Comparison of ENCODE assay signal across 1 cellular context in the genomic region with DNA sequence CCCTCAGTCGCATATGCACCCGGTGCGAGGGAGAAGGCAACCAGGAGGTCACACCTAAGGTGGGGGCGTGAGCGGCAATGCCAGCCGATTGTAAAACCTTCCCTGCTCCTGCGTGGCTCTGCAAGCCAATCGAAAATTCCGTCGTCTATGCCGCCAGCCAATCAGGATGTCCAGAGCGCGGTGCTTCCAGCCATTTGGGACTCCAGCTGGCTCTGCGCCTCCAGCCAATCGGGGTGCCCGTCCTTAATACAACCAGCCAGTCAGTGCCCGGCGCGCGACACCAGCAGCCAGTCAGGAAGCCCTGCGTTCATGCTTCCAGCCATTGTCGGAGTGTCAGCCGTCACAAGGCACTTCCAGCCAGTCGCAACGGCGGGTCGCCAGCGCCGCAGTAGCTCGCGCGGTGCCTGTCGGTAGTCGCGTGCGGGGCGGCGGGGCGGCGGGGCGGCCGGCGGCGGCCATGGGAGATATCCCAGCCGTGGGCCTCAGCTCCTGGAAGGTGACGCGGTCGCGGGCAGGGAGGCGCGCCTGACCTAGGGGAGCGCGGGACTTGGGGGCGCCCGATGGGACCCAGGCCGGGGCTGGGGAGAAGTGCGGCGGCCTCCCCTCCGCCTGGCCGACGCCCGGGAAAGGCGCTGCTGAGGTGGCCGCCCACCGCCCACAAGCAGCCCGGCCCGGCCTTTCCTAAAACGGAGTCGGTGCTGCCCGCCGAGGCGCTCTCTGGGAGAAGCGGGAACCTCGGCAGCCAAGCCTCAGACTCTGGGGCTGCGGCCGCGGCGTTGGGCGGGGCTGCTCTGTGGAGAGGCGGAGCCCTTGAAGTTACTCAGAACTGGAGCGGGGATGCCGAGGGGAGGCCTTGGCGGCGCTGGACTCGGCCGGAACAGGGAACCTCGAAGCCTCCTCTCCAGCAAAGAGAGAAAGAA.
TF ChIP-seq lines count a peak whose summit lies in the region.

Gene AKR1E2, plus strand, starts transcription at position 340 of the 920 bp plus-strand sequence. Its CDS starts 118 bp downstream, at position 458.

TF ChIP-seq in WTC11, 78 proteins besides CTCF, POLR2A, EP300 and RAD21 (continued from another document and continues in another):
- TF ChIP-seq ZNF532 (CRISPR knock-in tag; IDR thresholded peaks at IDR 0.05; ENCODE audit: borderline replicate concordance) (peak; percentile 81; the same call in 1 of the 2 replicates), MYBL2 (CRISPR knock-in tag; IDR thresholded peaks at IDR 0.05) (peak; percentile 92), FOXP1 (CRISPR knock-in tag; IDR thresholded peaks at IDR 0.05; ENCODE audit: borderline replicate concordance) (peak; percentile 97), IRF2 (CRISPR knock-in tag; IDR thresholded peaks at IDR 0.05; ENCODE audit: borderline replicate concordance, low read depth) (no peak), EMX1 (CRISPR knock-in tag; IDR thresholded peaks at IDR 0.05) (no peak), ATF2 (CRISPR knock-in tag; IDR thresholded peaks at IDR 0.05; ENCODE audit: borderline replicate concordance, low read depth) (peak; percentile 63; the same call in 1 of the 2 replicates), TEAD1 (CRISPR knock-in tag; IDR thresholded peaks at IDR 0.05) (peak; percentile 75; the same call in 1 of the 2 replicates), TCF7 (CRISPR knock-in tag; IDR thresholded peaks at IDR 0.05; ENCODE audit: low read depth) (peak; percentile 80; the same call in 1 of the 2 replicates), CREB1 (CRISPR knock-in tag; IDR thresholded peaks at IDR 0.05) (0 out of 2 replicates have a peak, but pooled peaks have one; percentile 63), TEAD4 (CRISPR knock-in tag; IDR thresholded peaks at IDR 0.05) (no peak), SP1 (CRISPR knock-in tag; conservative IDR thresholded peaks at IDR 0.05) (peak; percentile 52; the same call in 1 of the 2 replicates), ZBTB43 (CRISPR knock-in tag; IDR thresholded peaks at IDR 0.05) (peak; percentile 95; the same call in 1 of the 2 replicates), NFE2L1 (CRISPR knock-in tag; IDR thresholded peaks at IDR 0.05) (peak; percentile 87; the same call in 1 of the 2 replicates), SMAD3 (CRISPR knock-in tag; IDR thresholded peaks at IDR 0.05; ENCODE audit: borderline replicate concordance) (peak; percentile 82), ZNF671 (CRISPR knock-in tag; IDR thresholded peaks at IDR 0.05) (no peak), GABPB1 (CRISPR knock-in tag; IDR thresholded peaks at IDR 0.05) (no peak)
- TF ChIP-seq, protein P1, sequence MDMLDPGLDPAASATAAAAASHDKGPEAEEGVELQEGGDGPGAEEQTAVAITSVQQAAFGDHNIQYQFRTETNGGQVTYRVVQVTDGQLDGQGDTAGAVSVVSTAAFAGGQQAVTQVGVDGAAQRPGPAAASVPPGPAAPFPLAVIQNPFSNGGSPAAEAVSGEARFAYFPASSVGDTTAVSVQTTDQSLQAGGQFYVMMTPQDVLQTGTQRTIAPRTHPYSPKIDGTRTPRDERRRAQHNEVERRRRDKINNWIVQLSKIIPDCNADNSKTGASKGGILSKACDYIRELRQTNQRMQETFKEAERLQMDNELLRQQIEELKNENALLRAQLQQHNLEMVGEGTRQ (CRISPR knock-in tag; IDR thresholded peaks at IDR 0.05): peak; percentile 54; the same call in 1 of the 2 replicates
- TF ChIP-seq, protein P2, sequence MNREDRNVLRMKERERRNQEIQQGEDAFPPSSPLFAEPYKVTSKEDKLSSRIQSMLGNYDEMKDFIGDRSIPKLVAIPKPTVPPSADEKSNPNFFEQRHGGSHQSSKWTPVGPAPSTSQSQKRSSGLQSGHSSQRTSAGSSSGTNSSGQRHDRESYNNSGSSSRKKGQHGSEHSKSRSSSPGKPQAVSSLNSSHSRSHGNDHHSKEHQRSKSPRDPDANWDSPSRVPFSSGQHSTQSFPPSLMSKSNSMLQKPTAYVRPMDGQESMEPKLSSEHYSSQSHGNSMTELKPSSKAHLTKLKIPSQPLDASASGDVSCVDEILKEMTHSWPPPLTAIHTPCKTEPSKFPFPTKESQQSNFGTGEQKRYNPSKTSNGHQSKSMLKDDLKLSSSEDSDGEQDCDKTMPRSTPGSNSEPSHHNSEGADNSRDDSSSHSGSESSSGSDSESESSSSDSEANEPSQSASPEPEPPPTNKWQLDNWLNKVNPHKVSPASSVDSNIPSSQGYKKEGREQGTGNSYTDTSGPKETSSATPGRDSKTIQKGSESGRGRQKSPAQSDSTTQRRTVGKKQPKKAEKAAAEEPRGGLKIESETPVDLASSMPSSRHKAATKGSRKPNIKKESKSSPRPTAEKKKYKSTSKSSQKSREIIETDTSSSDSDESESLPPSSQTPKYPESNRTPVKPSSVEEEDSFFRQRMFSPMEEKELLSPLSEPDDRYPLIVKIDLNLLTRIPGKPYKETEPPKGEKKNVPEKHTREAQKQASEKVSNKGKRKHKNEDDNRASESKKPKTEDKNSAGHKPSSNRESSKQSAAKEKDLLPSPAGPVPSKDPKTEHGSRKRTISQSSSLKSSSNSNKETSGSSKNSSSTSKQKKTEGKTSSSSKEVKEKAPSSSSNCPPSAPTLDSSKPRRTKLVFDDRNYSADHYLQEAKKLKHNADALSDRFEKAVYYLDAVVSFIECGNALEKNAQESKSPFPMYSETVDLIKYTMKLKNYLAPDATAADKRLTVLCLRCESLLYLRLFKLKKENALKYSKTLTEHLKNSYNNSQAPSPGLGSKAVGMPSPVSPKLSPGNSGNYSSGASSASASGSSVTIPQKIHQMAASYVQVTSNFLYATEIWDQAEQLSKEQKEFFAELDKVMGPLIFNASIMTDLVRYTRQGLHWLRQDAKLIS (CRISPR knock-in tag; IDR thresholded peaks at IDR 0.05; ENCODE audit: borderline replicate concordance): no peak
- TF ChIP-seq, protein P3, sequence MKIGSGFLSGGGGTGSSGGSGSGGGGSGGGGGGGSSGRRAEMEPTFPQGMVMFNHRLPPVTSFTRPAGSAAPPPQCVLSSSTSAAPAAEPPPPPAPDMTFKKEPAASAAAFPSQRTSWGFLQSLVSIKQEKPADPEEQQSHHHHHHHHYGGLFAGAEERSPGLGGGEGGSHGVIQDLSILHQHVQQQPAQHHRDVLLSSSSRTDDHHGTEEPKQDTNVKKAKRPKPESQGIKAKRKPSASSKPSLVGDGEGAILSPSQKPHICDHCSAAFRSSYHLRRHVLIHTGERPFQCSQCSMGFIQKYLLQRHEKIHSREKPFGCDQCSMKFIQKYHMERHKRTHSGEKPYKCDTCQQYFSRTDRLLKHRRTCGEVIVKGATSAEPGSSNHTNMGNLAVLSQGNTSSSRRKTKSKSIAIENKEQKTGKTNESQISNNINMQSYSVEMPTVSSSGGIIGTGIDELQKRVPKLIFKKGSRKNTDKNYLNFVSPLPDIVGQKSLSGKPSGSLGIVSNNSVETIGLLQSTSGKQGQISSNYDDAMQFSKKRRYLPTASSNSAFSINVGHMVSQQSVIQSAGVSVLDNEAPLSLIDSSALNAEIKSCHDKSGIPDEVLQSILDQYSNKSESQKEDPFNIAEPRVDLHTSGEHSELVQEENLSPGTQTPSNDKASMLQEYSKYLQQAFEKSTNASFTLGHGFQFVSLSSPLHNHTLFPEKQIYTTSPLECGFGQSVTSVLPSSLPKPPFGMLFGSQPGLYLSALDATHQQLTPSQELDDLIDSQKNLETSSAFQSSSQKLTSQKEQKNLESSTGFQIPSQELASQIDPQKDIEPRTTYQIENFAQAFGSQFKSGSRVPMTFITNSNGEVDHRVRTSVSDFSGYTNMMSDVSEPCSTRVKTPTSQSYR (CRISPR knock-in tag; IDR thresholded peaks at IDR 0.05): 0 out of 2 replicates have a peak, but pooled peaks have one; percentile 22
- TF ChIP-seq, protein P4, sequence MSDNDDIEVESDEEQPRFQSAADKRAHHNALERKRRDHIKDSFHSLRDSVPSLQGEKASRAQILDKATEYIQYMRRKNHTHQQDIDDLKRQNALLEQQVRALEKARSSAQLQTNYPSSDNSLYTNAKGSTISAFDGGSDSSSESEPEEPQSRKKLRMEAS (CRISPR knock-in tag; IDR thresholded peaks at IDR 0.05): peak; percentile 97
- TF ChIP-seq, protein P5, sequence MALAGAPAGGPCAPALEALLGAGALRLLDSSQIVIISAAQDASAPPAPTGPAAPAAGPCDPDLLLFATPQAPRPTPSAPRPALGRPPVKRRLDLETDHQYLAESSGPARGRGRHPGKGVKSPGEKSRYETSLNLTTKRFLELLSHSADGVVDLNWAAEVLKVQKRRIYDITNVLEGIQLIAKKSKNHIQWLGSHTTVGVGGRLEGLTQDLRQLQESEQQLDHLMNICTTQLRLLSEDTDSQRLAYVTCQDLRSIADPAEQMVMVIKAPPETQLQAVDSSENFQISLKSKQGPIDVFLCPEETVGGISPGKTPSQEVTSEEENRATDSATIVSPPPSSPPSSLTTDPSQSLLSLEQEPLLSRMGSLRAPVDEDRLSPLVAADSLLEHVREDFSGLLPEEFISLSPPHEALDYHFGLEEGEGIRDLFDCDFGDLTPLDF (CRISPR knock-in tag; IDR thresholded peaks at IDR 0.05): peak; percentile 94
- TF ChIP-seq, protein P6, sequence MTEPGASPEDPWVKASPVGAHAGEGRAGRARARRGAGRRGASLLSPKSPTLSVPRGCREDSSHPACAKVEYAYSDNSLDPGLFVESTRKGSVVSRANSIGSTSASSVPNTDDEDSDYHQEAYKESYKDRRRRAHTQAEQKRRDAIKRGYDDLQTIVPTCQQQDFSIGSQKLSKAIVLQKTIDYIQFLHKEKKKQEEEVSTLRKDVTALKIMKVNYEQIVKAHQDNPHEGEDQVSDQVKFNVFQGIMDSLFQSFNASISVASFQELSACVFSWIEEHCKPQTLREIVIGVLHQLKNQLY (CRISPR knock-in tag; IDR thresholded peaks at IDR 0.05): peak; percentile 86; the same call in 1 of the 2 replicates
- TF ChIP-seq, protein P7, sequence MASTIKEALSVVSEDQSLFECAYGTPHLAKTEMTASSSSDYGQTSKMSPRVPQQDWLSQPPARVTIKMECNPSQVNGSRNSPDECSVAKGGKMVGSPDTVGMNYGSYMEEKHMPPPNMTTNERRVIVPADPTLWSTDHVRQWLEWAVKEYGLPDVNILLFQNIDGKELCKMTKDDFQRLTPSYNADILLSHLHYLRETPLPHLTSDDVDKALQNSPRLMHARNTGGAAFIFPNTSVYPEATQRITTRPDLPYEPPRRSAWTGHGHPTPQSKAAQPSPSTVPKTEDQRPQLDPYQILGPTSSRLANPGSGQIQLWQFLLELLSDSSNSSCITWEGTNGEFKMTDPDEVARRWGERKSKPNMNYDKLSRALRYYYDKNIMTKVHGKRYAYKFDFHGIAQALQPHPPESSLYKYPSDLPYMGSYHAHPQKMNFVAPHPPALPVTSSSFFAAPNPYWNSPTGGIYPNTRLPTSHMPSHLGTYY (CRISPR knock-in tag; IDR thresholded peaks at IDR 0.05): no peak
- TF ChIP-seq, protein P8, sequence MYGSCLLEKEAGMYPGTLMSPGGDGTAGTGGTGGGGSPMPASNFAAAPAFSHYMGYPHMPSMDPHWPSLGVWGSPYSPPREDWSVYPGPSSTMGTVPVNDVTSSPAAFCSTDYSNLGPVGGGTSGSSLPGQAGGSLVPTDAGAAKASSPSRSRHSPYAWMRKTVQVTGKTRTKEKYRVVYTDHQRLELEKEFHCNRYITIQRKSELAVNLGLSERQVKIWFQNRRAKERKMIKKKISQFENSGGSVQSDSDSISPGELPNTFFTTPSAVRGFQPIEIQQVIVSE (CRISPR knock-in tag; IDR thresholded peaks at IDR 0.05; ENCODE audit: borderline replicate concordance): no peak
